Comparison of ENCODE assay signal across 8 cellular contexts in the genomic region with DNA sequence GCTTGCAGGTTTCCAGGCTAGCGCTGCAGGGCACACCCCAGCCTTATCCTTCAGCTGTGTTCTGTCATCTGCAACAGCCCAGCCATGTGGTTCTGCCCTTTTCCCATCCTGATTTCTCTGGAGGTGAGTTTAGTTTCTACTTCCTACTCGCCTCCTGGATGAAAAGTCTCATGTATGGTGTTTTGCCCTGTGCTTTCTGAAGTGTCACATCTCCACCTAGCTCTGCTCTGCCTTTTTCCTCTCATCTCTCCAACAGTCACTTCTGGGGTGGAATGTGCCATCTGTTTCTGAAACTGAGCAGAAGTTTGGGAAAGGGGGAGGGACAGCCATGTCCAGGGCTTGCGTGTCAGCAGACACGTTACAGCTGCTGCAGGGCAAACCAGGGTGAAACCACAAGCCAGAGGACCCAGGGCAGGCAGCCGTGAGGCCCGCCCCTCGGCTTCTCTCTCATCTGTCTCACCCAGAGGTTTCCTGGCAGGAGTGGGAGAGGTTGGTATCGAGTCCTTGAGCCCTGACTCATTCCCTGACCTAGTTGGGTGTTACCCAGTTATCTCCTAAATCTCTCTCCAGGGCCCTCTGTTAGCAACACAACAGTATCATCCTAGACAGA. TPM values are rescaled to one million over a fixed set of nuclear protein-coding genes. Genes with fewer than 3 reads are reported as not detected.
A peak's percentile ranks its signal among the peaks of the same experiment; 100 is the strongest.
DNase-seq lines count a peak whose midpoint lies in the region; ATAC-seq, FAIRE-seq and TF ChIP-seq lines count a peak whose summit lies in the region.
"Not testable (repeated sequence)": the region's sequence is repeated elsewhere in the genome, so short reads cannot be mapped to it uniquely, and the experiment has no call there.

No MANE protein-coding gene starts in this region.

- intact Hi-C loops in left colon (cut with DNase I, micrococcal nuclease); sciatic nerve (cut with DNase I): not testable (repeated sequence)

- H3K4me2 ChIP-seq in A549 = peak overlapping the region; percentile 81

- H3K4me1 ChIP-seq in A549 = peaks cover 31% of the 10 kb centered on the region
- not testable (repeated sequence) for H3K4me1 ChIP-seq in Peyer's patch; endodermal cell (ENCODE audit: control insufficient read depth, insufficient read depth, low read length)

- H3K4me3 ChIP-seq in A549; Peyer's patch; endodermal cell (ENCODE audit: low read length): not testable (repeated sequence)

- peak; percentile 92 to 93 for ATAC-seq in A549
- peak; percentile 60 for ATAC-seq in GM18498 (IDR thresholded peaks at IDR 0.05; ENCODE audit: unreplicated experiment)
- ATAC-seq in HG03342 (IDR thresholded peaks at IDR 0.05; ENCODE audit: unreplicated experiment) = peak; percentile 75
- ATAC-seq in left colon = peak; percentile 83
- ATAC-seq in sciatic nerve = peak; percentile 91

- H3K9ac ChIP-seq in endodermal cell (ENCODE audit: extremely low read depth, low read length, poor library complexity, severe bottlenecking) = not testable (repeated sequence)

- TF ChIP-seq POLR2A in A549 (IDR thresholded peaks at IDR 0.05; ENCODE audit: low read length); Peyer's patch (IDR thresholded peaks at IDR 0.05): not testable (repeated sequence)

- H3K27ac ChIP-seq in A549 = peak overlapping the region; percentile 82 to 84
- H3K27ac ChIP-seq in Peyer's patch = peak overlapping the region in 3 of 4 donors; percentile 46 to 71 (median 60)
- H3K27ac ChIP-seq in endodermal cell (ENCODE audit: low read depth, low read length) = not testable (repeated sequence)

- H3K36me3 ChIP-seq in Peyer's patch; endodermal cell (ENCODE audit: control insufficient read depth, insufficient read depth, low read length): not testable (repeated sequence)

- H3K36me3 Mint-ChIP-seq in endodermal cell (ENCODE audit: low read depth) = not testable (repeated sequence)

- not testable (repeated sequence) for H3K9me3 ChIP-seq in A549; Peyer's patch; endodermal cell (ENCODE audit: control insufficient read depth, low read length)

- DNase-seq in A549 (ENCODE audit: low read depth in 1 of 2, low spot score in 1 of 2) (peak in 1 of 2 experiments; percentile 44), endodermal cell (peak; percentile 65), left colon (peak; percentile 18 to 41)
- not testable (repeated sequence) for DNase-seq in Peyer's patch; sciatic nerve (ENCODE audit: low spot score)
- DNase-seq in activated T-cell treated with anti-CD3 and anti-CD28 coated beads, Interleukin-2, amount 50 U/mL, for 1 hour = peak; percentile 23

- 19% methylated on average over 5 of the region's 8 CpGs for WGBS in A549 (ENCODE audit: missing lambda C conversion rate)
- 96% methylated on average over 3 of the region's 8 CpGs; no CpG with 5 or more reads in 1 of the 2 experiments for WGBS in endodermal cell (ENCODE audit: insufficient coverage in 1 of 2, insufficient read length in 1 of 2), 2 experiments

- H3K4me3 Mint-ChIP-seq in endodermal cell = not testable (repeated sequence)

- H3K9me3 Mint-ChIP-seq in endodermal cell = not testable (repeated sequence)

- peak; percentile 83 for FAIRE-seq in A549 (lab: Jason Lieb, UNC)

- not testable (repeated sequence) for TF ChIP-seq RAD21 in A549 (conservative IDR thresholded peaks at IDR 0.05 in 1 of 2, IDR thresholded peaks at IDR 0.05 in 1 of 2)

- H3K4me1 Mint-ChIP-seq in endodermal cell = not testable (repeated sequence)

- TF ChIP-seq EP300 in A549 (IDR thresholded peaks at IDR 0.05) = not testable (repeated sequence)

- CTCF ChIA-PET in A549 (lab: Yijun Ruan, JAX) = interaction anchor here (3.1 kb wide), 1 partner anchor 114 kb away, joined by 69 read pairs; no protein-coding TSS in a partner anchor

- H3K27me3 ChIP-seq in Peyer's patch; endodermal cell (ENCODE audit: control insufficient read depth, insufficient read depth, low read length, poor library complexity, severe bottlenecking): not testable (repeated sequence)

- H3K27ac Mint-ChIP-seq in endodermal cell = not testable (repeated sequence)

- not testable (repeated sequence) for H3K27me3 Mint-ChIP-seq in endodermal cell (ENCODE audit: insufficient read depth)

- not testable (repeated sequence) for TF ChIP-seq CTCF in A549 (IDR thresholded peaks at IDR 0.05); Peyer's patch (IDR thresholded peaks at IDR 0.05); endodermal cell (conservative IDR thresholded peaks at IDR 0.05)

- POLR2A ChIA-PET in A549 (lab: Yijun Ruan, JAX) = interaction anchor here (1.6 kb wide), 1 partner anchor 113 kb away, joined by 4 read pairs; no protein-coding TSS in a partner anchor

TF ChIP-seq in A549, 52 proteins besides CTCF, POLR2A, EP300 and RAD21:
- TF ChIP-seq, protein P1, sequence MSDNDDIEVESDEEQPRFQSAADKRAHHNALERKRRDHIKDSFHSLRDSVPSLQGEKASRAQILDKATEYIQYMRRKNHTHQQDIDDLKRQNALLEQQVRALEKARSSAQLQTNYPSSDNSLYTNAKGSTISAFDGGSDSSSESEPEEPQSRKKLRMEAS (IDR thresholded peaks at IDR 0.05) = peak; percentile 43; the same call in 1 of the 2 replicates
- TF ChIP-seq JUN (IDR thresholded peaks at IDR 0.05) (0 out of 5 replicates have a peak, but pooled peaks of 1 of the 2 experiments have one; percentile 42), GATA3 (IDR thresholded peaks at IDR 0.05; ENCODE audit: borderline replicate concordance) (peak; percentile 63; the same call in 1 of the 2 replicates)

RNA-seq across cellular contexts. Expression of a gene that starts 28.7 kb away (rescaled TPM):
- 141 and 169 TPM in 2 replicates for polyA plus RNA-seq in A549 (2011; rRNA removed)
- 36.5 and 40.8 TPM in 2 replicates for polyA plus RNA-seq in A549 (2012; cell fraction: cytosol; rRNA removed)
- polyA plus RNA-seq in A549 (2012; cell fraction: nucleus; rRNA removed) = 77.1 and 108 TPM in 2 replicates
- 99.2 to 104 TPM (median 100 TPM) in 3 replicates for polyA plus RNA-seq in A549 (2017; fragmentation: RNase III; extraction: RNeasy Plus Mini Kit Qiagen cat#74134 plus additional on column Dnase treatment)
- 85.0 and 98.2 TPM in 2 replicates for polyA minus RNA-seq in A549 (2011; rRNA and poly(A)+ RNA removed)
- 100 to 1,000 TPM; 124 to 207 (median 165) TPM for total RNA-seq in Peyer's patch
- total RNA-seq in endodermal cell = 100 to 1,000 TPM; 178 to 194 TPM
- polyA plus RNA-seq in endodermal cell (2013, experiment 1 of 2) = 113 TPM
- polyA plus RNA-seq in endodermal cell (2013, experiment 2 of 2) = 112 TPM
- total RNA-seq in left colon = 100 to 1,000 TPM; 148 to 158 TPM
- total RNA-seq in sciatic nerve = 142 TPM
